22 cellular contexts compared by ENCODE assay signal in the genomic region with DNA sequence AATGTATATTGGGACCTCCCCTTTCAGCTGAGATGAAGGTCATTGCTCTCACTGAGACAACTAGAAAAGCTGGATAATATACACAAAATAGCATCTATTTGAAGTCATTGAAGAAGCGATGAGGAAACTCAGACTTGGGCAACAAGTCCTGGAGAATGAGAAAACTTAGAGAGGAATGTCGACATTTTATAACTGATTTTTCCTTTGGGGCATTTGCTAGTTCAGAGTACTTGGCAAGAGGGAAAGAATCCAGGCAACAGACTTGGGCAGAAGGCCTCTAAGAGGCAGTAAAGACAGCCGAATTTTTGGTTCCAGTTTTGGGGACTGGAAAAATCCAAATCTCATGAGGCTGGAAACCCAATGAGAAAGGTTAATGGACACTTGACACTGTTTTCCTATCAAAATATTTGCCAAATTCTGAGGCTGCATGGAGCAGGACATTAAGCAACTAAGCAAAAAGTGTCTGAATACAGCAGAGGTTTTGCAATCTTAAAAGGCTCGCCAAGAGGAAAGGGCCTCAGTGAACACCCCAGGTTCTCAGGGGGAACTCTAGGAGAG. TPM values are rescaled to one million over a fixed set of nuclear protein-coding genes. Genes with fewer than 3 reads are reported as not detected.
A peak's percentile ranks its signal among the peaks of the same experiment; 100 is the strongest.
DNase-seq lines count a peak whose midpoint lies in the region; ATAC-seq, FAIRE-seq and TF ChIP-seq lines count a peak whose summit lies in the region.
"Had no signal": no experiment of that assay in that cellular context is flagged by ENCODE, and none has a peak within 500 bp of the region (broad histone marks: within the 10 kb centered on the region; RNA-seq: fewer than 3 reads in every experiment).

No MANE protein-coding gene starts in this region.

- peaks cover 8% of the 10 kb centered on the region for H3K9me3 Mint-ChIP-seq in MCF 10A (ENCODE audit: unreplicated experiment)
- H3K9me3 Mint-ChIP-seq in stimulated activated naive CD8-positive, alpha-beta T cell treated with anti-CD3 and anti-CD28 coated beads, Interleukin-15, amount 100 ng/mL, for 72 hours = no peaks in the 10 kb centered on the region
- H3K9me3 Mint-ChIP-seq: activated CD4-positive, alpha-beta T cell treated with anti-CD3 and anti-CD28 coated beads, Interleukin-2, amount 10 ng/mL, durations not matched to agents 24 days and 14 days had no signal

- DNase-seq in MCF 10A (ENCODE audit: unreplicated experiment) (peak; percentile 72), breast epithelium (ENCODE audit: low spot score in 2 of 2) (no peak), fibroblast of the conjunctiva (ENCODE audit: low read depth) (peak; percentile 24), lower lobe of right lung (no peak), upper lobe of right lung (no peak), germinal center (ENCODE audit: low spot score) (no peak), frontal cortex (ENCODE audit: low spot score in 2 of 2) (no peak)
- DNase-seq in stimulated activated naive CD8-positive, alpha-beta T cell treated with anti-CD3 and anti-CD28 coated beads, Interleukin-15, amount 100 ng/mL, for 72 hours = no peak
- DNase-seq: activated CD4-positive, alpha-beta T cell treated with anti-CD3 and anti-CD28 coated beads, Interleukin-2, amount 10 ng/mL, durations not matched to agents 24 days and 14 days; activated gamma-delta T cell treated with Interleukin-2 at 50 U/mL for 16 hours; DMS153; foreskin melanocyte; GF-D8; left colon; NCI-H526; stimulated activated naive CD8-positive, alpha-beta T cell treated with anti-CD3 and anti-CD28 coated beads, Interleukin-15, Interleukin-2, amounts not matched to agents 100 U/mL and 50 U/mL, for 24 hours had no signal

- intact Hi-C loops in MCF 10A (cut with micrococcal nuclease) (no loop called here), breast epithelium (cut with DNase I; ENCODE audit: low total_unique reads) (no loop called here), lower lobe of right lung (cut with DNase I) (no loop called here), upper lobe of right lung (cut with DNase I) (no loop called here)

- H3K27ac ChIP-seq in breast epithelium (peak overlapping the region in 1 of 2 donors; percentile 13), lower lobe of right lung (no peak overlapping the region), upper lobe of right lung (no peak overlapping the region)
- H3K27ac ChIP-seq: 22Rv1; BLaER1 treated with 17β-estradiol and CSF1 and Interleukin-3, amounts not matched to agents 10 nM and 100 nM had no signal

- FAIRE-seq in frontal cortex (lab: Jason Lieb, UNC) = no peak
- FAIRE-seq: GM12891 had no signal

- peaks cover 11% of the 10 kb centered on the region for H3K4me1 Mint-ChIP-seq in MCF 10A (ENCODE audit: insufficient read depth, unreplicated experiment)
- no peaks in the 10 kb centered on the region for H3K4me1 Mint-ChIP-seq in stimulated activated naive CD8-positive, alpha-beta T cell treated with anti-CD3 and anti-CD28 coated beads, Interleukin-15, amount 100 ng/mL, for 72 hours
- H3K4me1 Mint-ChIP-seq: activated CD4-positive, alpha-beta T cell treated with anti-CD3 and anti-CD28 coated beads, Interleukin-2, amount 10 ng/mL, durations not matched to agents 24 days and 14 days had no signal

- no peaks in the 10 kb centered on the region for H3K4me1 ChIP-seq in breast epithelium
- H3K4me1 ChIP-seq in lower lobe of right lung = peaks cover 9% of the 10 kb centered on the region
- no peaks in the 10 kb centered on the region for H3K4me1 ChIP-seq in upper lobe of right lung
- H3K4me1 ChIP-seq: BLaER1 treated with 17β-estradiol and CSF1 and Interleukin-3, amounts not matched to agents 10 nM and 100 nM; HAP-1 had no signal

- H3K27ac Mint-ChIP-seq in MCF 10A (ENCODE audit: low read depth, unreplicated experiment) = peak overlapping the region; percentile 2
- no peak overlapping the region for H3K27ac Mint-ChIP-seq in stimulated activated naive CD8-positive, alpha-beta T cell treated with anti-CD3 and anti-CD28 coated beads, Interleukin-15, amount 100 ng/mL, for 72 hours
- H3K27ac Mint-ChIP-seq: activated CD4-positive, alpha-beta T cell treated with anti-CD3 and anti-CD28 coated beads, Interleukin-2, amount 10 ng/mL, durations not matched to agents 24 days and 14 days had no signal

- no peaks in the 10 kb centered on the region for H3K36me3 Mint-ChIP-seq in MCF 10A (ENCODE audit: insufficient read depth, unreplicated experiment)

- no peaks in the 10 kb centered on the region for H3K27me3 Mint-ChIP-seq in MCF 10A (ENCODE audit: insufficient read depth, unreplicated experiment)
- peaks cover 42% of the 10 kb centered on the region for H3K27me3 Mint-ChIP-seq in stimulated activated naive CD8-positive, alpha-beta T cell treated with anti-CD3 and anti-CD28 coated beads, Interleukin-15, amount 100 ng/mL, for 72 hours

- no peak for TF ChIP-seq POLR2A in breast epithelium (IDR thresholded peaks at IDR 0.05)

- no TSS peak for BruUV-seq in MCF 10A (replicated peaks; lab: Mats Ljungman, UMichigan)

- H3K27me3 ChIP-seq in breast epithelium (no peaks in the 10 kb centered on the region), lower lobe of right lung (ENCODE audit: low read depth) (no peaks in the 10 kb centered on the region), upper lobe of right lung (no peaks in the 10 kb centered on the region)
- H3K27me3 ChIP-seq: BLaER1 treated with 17β-estradiol and CSF1 and Interleukin-3, amounts not matched to agents 10 nM and 100 nM had no signal

- H3K4me3 Mint-ChIP-seq in MCF 10A (ENCODE audit: unreplicated experiment) = no peak overlapping the region
- H3K4me3 Mint-ChIP-seq in stimulated activated naive CD8-positive, alpha-beta T cell treated with anti-CD3 and anti-CD28 coated beads, Interleukin-15, amount 100 ng/mL, for 72 hours = no peak overlapping the region
- H3K4me3 Mint-ChIP-seq: activated CD4-positive, alpha-beta T cell treated with anti-CD3 and anti-CD28 coated beads, Interleukin-2, amount 10 ng/mL, durations not matched to agents 24 days and 14 days had no signal

- no peak overlapping the region for H3K4me3 ChIP-seq in breast epithelium
- H3K4me3 ChIP-seq in lower lobe of right lung = no peak overlapping the region
- H3K4me3 ChIP-seq in upper lobe of right lung = no peak overlapping the region
- H3K4me3 ChIP-seq: BLaER1 treated with 17β-estradiol and CSF1 and Interleukin-3, amounts not matched to agents 10 nM and 100 nM; HAP-1 had no signal

- H3K9me3 ChIP-seq in breast epithelium (no peaks in the 10 kb centered on the region), lower lobe of right lung (no peaks in the 10 kb centered on the region), upper lobe of right lung (no peaks in the 10 kb centered on the region)
- H3K9me3 ChIP-seq: BLaER1 treated with 17β-estradiol and CSF1 and Interleukin-3, amounts not matched to agents 10 nM and 100 nM; HAP-1 had no signal

- POLR2A ChIA-PET in MCF 10A (lab: Yijun Ruan, JAX) = interaction anchor here (0.7 to 3.7 kb wide), 8 partner anchors 9 to 84 kb away, joined by 3 to 22 read pairs (median 4); a partner anchor contains a TSS

- CTCF ChIA-PET in MCF 10A (lab: Yijun Ruan, JAX) = interaction anchor here (0.9 to 1.1 kb wide), 3 partner anchors 15 to 258 kb away, joined by 3 to 4 read pairs (median 4); no protein-coding TSS in a partner anchor

- TF ChIP-seq CTCF in MCF 10A (IDR thresholded peaks at IDR 0.05; ENCODE audit: unreplicated experiment) (no peak), breast epithelium (IDR thresholded peaks at IDR 0.05) (no peak), lower lobe of right lung (IDR thresholded peaks at IDR 0.05) (no peak), upper lobe of right lung (IDR thresholded peaks at IDR 0.05) (no peak)

- H3K36me3 ChIP-seq in breast epithelium = no peaks in the 10 kb centered on the region
- no peaks in the 10 kb centered on the region for H3K36me3 ChIP-seq in lower lobe of right lung
- H3K36me3 ChIP-seq in upper lobe of right lung = no peaks in the 10 kb centered on the region
- H3K36me3 ChIP-seq: BLaER1 treated with 17β-estradiol and CSF1 and Interleukin-3, amounts not matched to agents 10 nM and 100 nM; HAP-1 had no signal

- ATAC-seq in lower lobe of right lung (peak; percentile 65 to 76), upper lobe of right lung (peak; percentile 79)
- ATAC-seq in stimulated activated naive CD8-positive, alpha-beta T cell treated with anti-CD3 and anti-CD28 coated beads, Interleukin-15, amount 100 ng/mL, for 72 hours = no peak
- ATAC-seq: left colon; stimulated activated naive CD8-positive, alpha-beta T cell treated with anti-CD3 and anti-CD28 coated beads, Interleukin-15, Interleukin-2, amounts not matched to agents 100 U/mL and 50 U/mL, for 24 hours had no signal

RNA-seq across cellular contexts. Expression of a gene that starts 21.0 kb away (rescaled TPM):
- total RNA-seq in MCF 10A (2022) (476 and 566 TPM in 2 replicates), breast epithelium (100 to 1,000 TPM; 286 to 430 (median 292) TPM), lower lobe of right lung (426 TPM), upper lobe of right lung (382 TPM), frontal cortex (31.8 TPM)

RNA-seq across cellular contexts. Expression of a gene that starts 47.2 kb away (rescaled TPM):
- total RNA-seq in MCF 10A (2022) (not detected in 2 replicates), breast epithelium (not detected), lower lobe of right lung (0.18 TPM), upper lobe of right lung (not detected), frontal cortex (4.5 TPM)
- total RNA-seq: activated CD4-positive, alpha-beta T cell treated with anti-CD3 and anti-CD28 coated beads, Interleukin-2, amount 10 ng/mL, durations not matched to agents 24 days and 14 days; cerebellum; ureter had no signal

Comparison
In these comparisons a context has a peak if more than half of its experiments do, and no peak if none do; other contexts are left out.
1. DNase-seq: peak in MCF 10A (single experiment) and fibroblast of the conjunctiva (single experiment); none in breast epithelium (0 of 2), lower lobe of right lung (single experiment), upper lobe of right lung (single experiment), germinal center (single experiment), frontal cortex (0 of 2) and stimulated activated naive CD8-positive, alpha-beta T cell treated with anti-CD3 and anti-CD28 coated beads, Interleukin-15, amount 100 ng/mL, for 72 hours (0 of 2).